21 cellular contexts compared by ENCODE assay signal in the genomic region with DNA sequence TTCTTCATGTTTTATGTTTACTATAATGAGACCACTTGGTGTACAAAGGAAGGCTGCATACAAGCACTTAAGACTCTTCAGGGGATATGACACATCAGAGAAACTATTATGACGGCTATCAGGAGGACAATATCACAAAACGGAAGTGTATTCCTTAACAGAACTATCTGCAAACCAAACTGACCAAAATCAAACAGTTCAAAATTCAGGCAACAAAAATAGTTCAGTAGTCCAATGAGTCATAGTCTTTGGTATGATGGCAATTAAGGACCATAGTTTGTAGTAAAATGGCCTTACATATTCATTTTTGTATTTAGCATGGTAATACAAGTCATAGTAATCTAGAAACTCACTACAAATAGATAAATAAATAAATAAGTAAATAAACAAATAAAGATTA.
A peak's percentile ranks its signal among the peaks of the same experiment; 100 is the strongest.
DNase-seq lines count a peak whose midpoint lies in the region; ATAC-seq, FAIRE-seq and TF ChIP-seq lines count a peak whose summit lies in the region.
"Had no signal": no experiment of that assay in that cellular context is flagged by ENCODE, and none has a peak within 500 bp of the region (broad histone marks: within the 10 kb centered on the region; RNA-seq: fewer than 3 reads in every experiment).

No MANE protein-coding gene starts in this region.

- CTCF ChIA-PET in IMR-90 (lab: Yijun Ruan, JAX) = no interaction called here

- POLR2A ChIA-PET in IMR-90 (lab: Charles Lee; ENCODE audit: unreplicated experiment) = no interaction called here

- H3K9ac ChIP-seq in IMR-90 (ENCODE audit: low read depth, low read length) (no peak overlapping the region), astrocyte (ENCODE audit: low read length) (no peak overlapping the region), mesenchymal stem cell (ENCODE audit: low read length) (no peak overlapping the region)

- H3K9me3 ChIP-seq in IMR-90 (ENCODE audit: control insufficient read depth, insufficient read depth, low read length) (no peaks in the 10 kb centered on the region), astrocyte (ENCODE audit: insufficient read depth, low read depth, low read length) (no peaks in the 10 kb centered on the region), mesenchymal stem cell (ENCODE audit: control insufficient read depth, low read length) (no peaks in the 10 kb centered on the region)
- H3K9me3 ChIP-seq: esophagus muscularis mucosa, upper lobe of right lung had no signal

- no peak overlapping the region for H4K5ac ChIP-seq in IMR-90 (ENCODE audit: low read depth, low read length)

- H3K18ac ChIP-seq in IMR-90 (ENCODE audit: low read depth, low read length) (no peak overlapping the region), mesenchymal stem cell (ENCODE audit: low read depth in 1 of 2, low read length in 2 of 2) (no peak overlapping the region)

- H3K4ac ChIP-seq in IMR-90 (ENCODE audit: low read depth, low read length) (no peak overlapping the region; the same call in 1 of the 2 replicates), mesenchymal stem cell (ENCODE audit: low read depth in 1 of 2, low read length in 2 of 2) (no peak overlapping the region)

- H4K91ac ChIP-seq in IMR-90 (ENCODE audit: insufficient read depth, low read depth, low read length) = no peak overlapping the region
- no peak overlapping the region for H4K91ac ChIP-seq in mesenchymal stem cell (ENCODE audit: low read length)

- FAIRE-seq in astrocyte (lab: Jason Lieb, UNC) = no peak
- FAIRE-seq: keratinocyte had no signal

- H2AFZ ChIP-seq in IMR-90 (replicated peaks; ENCODE audit: low read length, poor library complexity) (no peak overlapping the region), astrocyte (ENCODE audit: low read depth, low read length) (no peak overlapping the region), mesenchymal stem cell (ENCODE audit: low read depth, low read length) (no peak overlapping the region)

- H3K27me3 ChIP-seq in IMR-90 (ENCODE audit: control insufficient read depth, insufficient read depth, low read length) (no peaks in the 10 kb centered on the region), astrocyte (ENCODE audit: insufficient read depth, low read length) (no peaks in the 10 kb centered on the region), mesenchymal stem cell (ENCODE audit: control insufficient read depth in 1 of 2, insufficient read depth in 1 of 2, low read length in 2 of 2) (no peaks in the 10 kb centered on the region)
- H3K27me3 ChIP-seq: esophagus muscularis mucosa, heart right ventricle, upper lobe of right lung had no signal

- peak; percentile 82 for ATAC-seq in IMR-90 (ENCODE audit: low read depth)
- ATAC-seq: activated T-cell treated with anti-CD3 and anti-CD28 coated beads, Interleukin-2, amount 50 U/mL, for 72 hours; heart right ventricle; naive thymus-derived CD8-positive, alpha-beta T cell; stimulated activated naive CD8-positive, alpha-beta T cell treated with anti-CD3 and anti-CD28 coated beads, Interleukin-15, amount 100 ng/mL, for 72 hours; upper lobe of right lung had no signal

- TF ChIP-seq CTCF in IMR-90 (conservative IDR thresholded peaks at IDR 0.05; ENCODE audit: low read depth, low read length) = no peak
- TF ChIP-seq CTCF in astrocyte (IDR thresholded peaks at IDR 0.05; ENCODE audit: insufficient read depth, low read depth, low read length) = no peak
- TF ChIP-seq CTCF in lower leg skin (IDR thresholded peaks at IDR 0.05) = no peak

- H2BK12ac ChIP-seq in mesenchymal stem cell (ENCODE audit: low read length in 2 of 2) = no peak overlapping the region

- in situ Hi-C loops in IMR-90 (cut with MboI; ENCODE audit: low sequenced_read_pairs) = no loop called here

- H3K79me2 ChIP-seq in astrocyte (ENCODE audit: insufficient read depth, low read length) = no peaks in the 10 kb centered on the region

- no peaks in the 10 kb centered on the region for H3K27me3 Mint-ChIP-seq in astrocyte (ENCODE audit: low read depth, unreplicated experiment)
- H3K27me3 Mint-ChIP-seq: activated naive CD4-positive, alpha-beta T cell treated with anti-CD3 and anti-CD28 coated beads, Interleukin-2, amount 50 U/mL, for 24 hours; naive thymus-derived CD8-positive, alpha-beta T cell; stimulated activated naive CD8-positive, alpha-beta T cell treated with anti-CD3 and anti-CD28 coated beads, Interleukin-15, amount 100 ng/mL, for 72 hours had no signal

- H3K4me2 ChIP-seq in IMR-90 (ENCODE audit: low read depth, low read length) (no peak overlapping the region), astrocyte (ENCODE audit: low read length) (no peak overlapping the region), mesenchymal stem cell (ENCODE audit: low read length, poor library complexity, severe bottlenecking) (no peak overlapping the region)

- BruUV-seq in IMR-90 (replicated peaks; lab: Mats Ljungman, UMichigan) = no TSS peak

- H2AK9ac ChIP-seq in IMR-90 (replicated peaks; ENCODE audit: low read depth, low read length, poor library complexity) = no peak overlapping the region

- DNase-seq in EH (ENCODE audit: low read depth) (peak; percentile 35), IMR-90 (peak; percentile 89), astrocyte (ENCODE audit: low read depth) (peak; percentile 36), mesenchymal stem cell (peak; percentile 40), lower leg skin (ENCODE audit: low spot score in 2 of 2) (no peak), HT-29 (ENCODE audit: low spot score) (no peak), NCI-H69 (lab: John Stamatoyannopoulos, UW) (no peak)
- DNase-seq: activated CD4-positive, CD25-positive, alpha-beta regulatory T cell; activated T-cell treated with anti-CD3 and anti-CD28 coated beads, Interleukin-2, amount 50 U/mL, for 72 hours; GDM1; heart right ventricle; naive thymus-derived CD8-positive, alpha-beta T cell; NCI-H1048; NCI-H2081; stimulated activated CD4-positive, alpha-beta T cell treated with anti-CD3 and anti-CD28 coated beads, Interleukin-2, amount 100 ng/mL, for 24 hours; stimulated activated naive CD8-positive, alpha-beta T cell treated with anti-CD3 and anti-CD28 coated beads, Interleukin-15, amount 100 ng/mL, for 72 hours; upper lobe of right lung had no signal

- H4K8ac ChIP-seq in IMR-90 (ENCODE audit: low read depth in 2 of 2, low read length in 2 of 2) (no peak overlapping the region), mesenchymal stem cell (ENCODE audit: low read length) (no peak overlapping the region)

- H3K27ac Mint-ChIP-seq in astrocyte (ENCODE audit: unreplicated experiment) = no peak overlapping the region
- H3K27ac Mint-ChIP-seq: activated naive CD4-positive, alpha-beta T cell treated with anti-CD3 and anti-CD28 coated beads, Interleukin-2, amount 50 U/mL, for 24 hours; activated T-cell treated with anti-CD3 and anti-CD28 coated beads, Interleukin-2, amount 50 U/mL, for 72 hours; naive thymus-derived CD8-positive, alpha-beta T cell; stimulated activated naive CD8-positive, alpha-beta T cell treated with anti-CD3 and anti-CD28 coated beads, Interleukin-15, amount 100 ng/mL, for 72 hours; T-helper 2 cell treated with Interferon-gamma antibody and Interleukin-4, amounts not matched to agents 5 μg/mL and 100 μg/mL, for 36 hours had no signal

- no peak overlapping the region for H3K23ac ChIP-seq in IMR-90 (ENCODE audit: low read depth, low read length)
- no peak overlapping the region for H3K23ac ChIP-seq in mesenchymal stem cell (ENCODE audit: low read length in 2 of 2)

- H3K36me3 Mint-ChIP-seq in astrocyte (ENCODE audit: low read depth, unreplicated experiment) = no peaks in the 10 kb centered on the region
- H3K36me3 Mint-ChIP-seq: activated naive CD4-positive, alpha-beta T cell treated with anti-CD3 and anti-CD28 coated beads, Interleukin-2, amount 50 U/mL, for 24 hours; naive thymus-derived CD8-positive, alpha-beta T cell had no signal

- H4K20me1 ChIP-seq in IMR-90 (ENCODE audit: insufficient read depth, low read length) (no peaks in the 10 kb centered on the region), astrocyte (ENCODE audit: insufficient read depth, low read length) (no peaks in the 10 kb centered on the region)

- dilution Hi-C loops in IMR-90 (cut with HindIII; ENCODE audit: low sequenced_read_pairs, unreplicated experiment) = no loop called here

- no peaks in the 10 kb centered on the region for H3K4me1 ChIP-seq in IMR-90 (ENCODE audit: control insufficient read depth, insufficient read depth, low read length)
- no peaks in the 10 kb centered on the region for H3K4me1 ChIP-seq in astrocyte (ENCODE audit: insufficient read depth, low read length)
- H3K4me1 ChIP-seq in mesenchymal stem cell (ENCODE audit: control insufficient read depth, insufficient read depth, low read depth, low read length) = no peaks in the 10 kb centered on the region
- H3K4me1 ChIP-seq: esophagus muscularis mucosa, heart right ventricle, upper lobe of right lung had no signal

- H2BK120ac ChIP-seq in IMR-90 (ENCODE audit: low read depth, low read length) = peak overlapping the region; percentile 79; the same call in 1 of the 2 replicates
- H2BK120ac ChIP-seq in mesenchymal stem cell (ENCODE audit: low read depth, low read length) = no peak overlapping the region

- H2BK15ac ChIP-seq in IMR-90 (ENCODE audit: low read depth, low read length) (0 out of 3 replicates have a peak overlapping the region, but pooled peaks have one; percentile 64), mesenchymal stem cell (ENCODE audit: low read depth, poor library complexity, severe bottlenecking) (no peak overlapping the region)

- H3K79me1 ChIP-seq in IMR-90 (ENCODE audit: low read depth in 1 of 2, low read length in 2 of 2) (no peaks in the 10 kb centered on the region), mesenchymal stem cell (replicated peaks; ENCODE audit: low read length, poor library complexity, severe bottlenecking) (no peaks in the 10 kb centered on the region)

- H3K4me3 ChIP-seq in IMR-90 (ENCODE audit: insufficient read depth, low read depth, low read length) = no peak overlapping the region
- no peak overlapping the region for H3K4me3 ChIP-seq in astrocyte (ENCODE audit: insufficient read depth, low read depth, low read length)
- H3K4me3 ChIP-seq in mesenchymal stem cell (ENCODE audit: insufficient read depth in 1 of 2, low read depth in 1 of 2, low read length in 2 of 2) = no peak overlapping the region
- H3K4me3 ChIP-seq in lower leg skin (ENCODE audit: low read depth, poor library complexity, severe bottlenecking) = no peak overlapping the region
- H3K4me3 ChIP-seq: esophagus muscularis mucosa, heart right ventricle, upper lobe of right lung had no signal

- H3K4me3 Mint-ChIP-seq in astrocyte (ENCODE audit: unreplicated experiment) = no peak overlapping the region
- H3K4me3 Mint-ChIP-seq: activated naive CD4-positive, alpha-beta T cell treated with anti-CD3 and anti-CD28 coated beads, Interleukin-2, amount 50 U/mL, for 24 hours; activated T-cell treated with anti-CD3 and anti-CD28 coated beads, Interleukin-2, amount 50 U/mL, for 72 hours; naive thymus-derived CD8-positive, alpha-beta T cell; stimulated activated naive CD8-positive, alpha-beta T cell treated with anti-CD3 and anti-CD28 coated beads, Interleukin-15, amount 100 ng/mL, for 72 hours; T-helper 2 cell treated with Interferon-gamma antibody and Interleukin-4, amounts not matched to agents 5 μg/mL and 100 μg/mL, for 36 hours had no signal

- TF ChIP-seq POLR2A in IMR-90 (IDR thresholded peaks at IDR 0.05; ENCODE audit: low read depth, low read length) = no peak
- no peak for TF ChIP-seq POLR2A in lower leg skin (IDR thresholded peaks at IDR 0.05)

- H3K9me1 ChIP-seq in IMR-90 (ENCODE audit: insufficient read depth, low read length) = peaks cover 4% of the 10 kb centered on the region; the same call in 1 of the 2 replicates

- TF ChIP-seq RAD21 in IMR-90 (IDR thresholded peaks at IDR 0.05; ENCODE audit: low read length) = no peak

- H2BK5ac ChIP-seq in IMR-90 (ENCODE audit: low read depth, low read length, poor library complexity, severe bottlenecking) (peak overlapping the region; percentile 49), mesenchymal stem cell (ENCODE audit: low read depth, low read length, poor library complexity, severe bottlenecking) (no peak overlapping the region)

- peaks cover 3% of the 10 kb centered on the region for H3K9me3 Mint-ChIP-seq in astrocyte (ENCODE audit: unreplicated experiment)
- H3K9me3 Mint-ChIP-seq: activated naive CD4-positive, alpha-beta T cell treated with anti-CD3 and anti-CD28 coated beads, Interleukin-2, amount 50 U/mL, for 24 hours had no signal

- whole genome bisulfite sequencing in IMR-90 (ENCODE audit: extremely low coverage in 2 of 2, insufficient read length in 1 of 2), 2 experiments = no CpG with 5 or more reads among the region's 2 CpGs
- WGBS in mesenchymal stem cell = 56% methylated on average over 1 of the region's 2 CpGs
- WGBS in lower leg skin, 2 donors = 83 to 85% methylated on average over 2 of the region's 2 CpGs

- H3K27ac ChIP-seq in IMR-90 (ENCODE audit: insufficient read depth, low read length) (no peak overlapping the region), astrocyte (ENCODE audit: low read depth, low read length) (no peak overlapping the region), mesenchymal stem cell (ENCODE audit: low read length, poor library complexity, severe bottlenecking) (no peak overlapping the region)
- H3K27ac ChIP-seq: esophagus muscularis mucosa, heart right ventricle, upper lobe of right lung had no signal

- H3K14ac ChIP-seq in IMR-90 (replicated peaks; ENCODE audit: low read depth, low read length) = no peak overlapping the region
- no peak overlapping the region for H3K14ac ChIP-seq in mesenchymal stem cell (ENCODE audit: low read length in 2 of 2)

- H3K56ac ChIP-seq in IMR-90 (ENCODE audit: extremely low read depth, insufficient read depth, low read length) = no peak overlapping the region

- H2BK20ac ChIP-seq in IMR-90 (ENCODE audit: low read depth, low read length) = peak overlapping the region; percentile 72

- intact Hi-C loops in IMR-90 (cut with micrococcal nuclease) = no loop called here
- intact Hi-C loops in lower leg skin (cut with DNase I; ENCODE audit: low total_unique reads) = no loop called here

- peaks cover 3% of the 10 kb centered on the region for H3K4me1 Mint-ChIP-seq in astrocyte (ENCODE audit: low read depth, unreplicated experiment)
- H3K4me1 Mint-ChIP-seq: activated naive CD4-positive, alpha-beta T cell treated with anti-CD3 and anti-CD28 coated beads, Interleukin-2, amount 50 U/mL, for 24 hours; naive thymus-derived CD8-positive, alpha-beta T cell; stimulated activated naive CD8-positive, alpha-beta T cell treated with anti-CD3 and anti-CD28 coated beads, Interleukin-15, amount 100 ng/mL, for 72 hours had no signal

- H3K36me3 ChIP-seq in IMR-90 (ENCODE audit: control insufficient read depth, insufficient read depth, low read length) (no peaks in the 10 kb centered on the region), astrocyte (ENCODE audit: insufficient read depth, low read length) (no peaks in the 10 kb centered on the region), mesenchymal stem cell (ENCODE audit: control insufficient read depth in 1 of 2, insufficient read depth in 2 of 2, low read depth in 1 of 2, low read length in 2 of 2) (no peaks in the 10 kb centered on the region)
- H3K36me3 ChIP-seq: esophagus muscularis mucosa, heart right ventricle, upper lobe of right lung had no signal

- H2AK5ac ChIP-seq in IMR-90 (ENCODE audit: low read depth, low read length) = no peak overlapping the region
- H2AK5ac ChIP-seq in mesenchymal stem cell (ENCODE audit: low read length, severe bottlenecking) = no peak overlapping the region

Comparison
In these comparisons a context has a peak if more than half of its experiments do, and no peak if none do; other contexts are left out.
1. DNase-seq: peak in EH (single experiment), IMR-90 (single experiment), astrocyte (single experiment) and mesenchymal stem cell (single experiment); none in lower leg skin (0 of 2), HT-29 (single experiment) and NCI-H69 (single experiment).